In the genomic region with DNA sequence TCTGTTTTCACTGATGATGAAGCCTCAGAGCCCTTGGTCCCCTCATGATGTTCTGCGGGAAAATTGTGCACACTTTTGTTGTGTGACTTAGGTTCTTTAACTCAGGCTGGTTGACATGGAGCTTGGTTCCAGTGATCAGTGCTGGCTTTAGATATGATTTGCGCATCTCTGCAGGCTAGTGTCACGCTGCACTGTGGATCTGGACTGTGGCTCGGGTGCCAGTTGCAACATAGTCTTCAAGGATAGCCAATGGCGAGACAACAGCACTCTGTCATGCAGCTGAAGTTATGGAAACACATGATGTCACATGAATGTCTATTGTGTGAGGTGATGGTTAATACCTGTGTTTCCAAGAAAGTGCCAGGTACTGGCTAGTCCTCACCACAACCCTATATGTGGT, we compare ENCODE assay signal across 26 cellular contexts.
"Had no signal": no experiment of that assay in that cellular context is flagged by ENCODE, and none has a peak within 500 bp of the region (broad histone marks: within the 10 kb centered on the region; RNA-seq: fewer than 3 reads in every experiment).

No MANE protein-coding gene starts in this region.

- H3K9me3 ChIP-seq: ascending aorta, lower lobe of right lung, neutrophil, ovary, right lobe of liver had no signal

- H3K4me3 ChIP-seq: ascending aorta, heart right ventricle, lower lobe of right lung, ovary, psoas muscle, right lobe of liver, smooth muscle cell had no signal

- H3K27me3 ChIP-seq: ascending aorta, brain microvascular endothelial cell, heart right ventricle, ovary, right lobe of liver had no signal

- H3K27ac ChIP-seq: ascending aorta, brain microvascular endothelial cell, lower lobe of right lung, neutrophil, ovary, psoas muscle, WERI-Rb-1 had no signal

- H3K36me3 ChIP-seq: ascending aorta, brain microvascular endothelial cell, heart right ventricle, lower lobe of right lung, neutrophil, ovary, right lobe of liver, WERI-Rb-1 had no signal

- ATAC-seq: activated CD8-positive, alpha-beta memory T cell treated with anti-CD3 and anti-CD28 coated beads, Interleukin-2, amount 10 ng/mL, durations not matched to agents 7 days and 5 days; activated CD8-positive, alpha-beta T cell treated with anti-CD3 and anti-CD28 coated beads for 36 hours; activated naive CD4-positive, alpha-beta T cell treated with anti-CD3 and anti-CD28 coated beads, Interleukin-2, amount 50 U/mL, for 72 hours; esophagus mucosa; left colon; lower lobe of right lung; SK-N-SH treated with all-trans-retinoic acid at 6 μM for 48 hours; stimulated activated naive B cell treated with anti-CD40 and anti-IgM and Interleukin-4, amounts not matched to agents 10 μg/mL and 1 μg/mL and 100 μg/mL, for 72 hours had no signal

- DNase-seq: activated CD4-positive, alpha-beta T cell treated with anti-CD3 and anti-CD28 coated beads, Interleukin-2, amount 10 ng/mL, durations not matched to agents 7 days and 5 days; activated CD4-positive, CD25-positive, alpha-beta regulatory T cell treated with anti-CD3 and anti-CD28 coated beads, Interleukin-2, amount 50 U/mL, for 72 hours; activated CD8-positive, alpha-beta memory T cell treated with anti-CD3 and anti-CD28 coated beads, Interleukin-2, amount 10 ng/mL, durations not matched to agents 7 days and 5 days; activated CD8-positive, alpha-beta T cell treated with anti-CD3 and anti-CD28 coated beads for 36 hours; activated gamma-delta T cell treated with Interleukin-2 at 50 U/mL for 16 hours; activated T-cell treated with anti-CD3 and anti-CD28 coated beads for 4 hours; brain microvascular endothelial cell; central memory CD4-positive, alpha-beta T cell; effector memory CD4-positive, alpha-beta T cell; heart right ventricle; islet precursor cell; lower lobe of right lung; ovary; psoas muscle; right lobe of liver; stimulated activated CD4-positive, alpha-beta T cell treated with anti-CD3 and anti-CD28 coated beads, Interleukin-15, amount 100 ng/mL, for 24 hours; stimulated activated CD8-positive, alpha-beta memory T cell treated with anti-CD3 and anti-CD28 coated beads, Interleukin-4, amount 100 ng/mL, for 48 hours; stimulated activated naive B cell treated with anti-CD40 and anti-IgM and Interleukin-4, amounts not matched to agents 10 μg/mL and 1 μg/mL and 100 μg/mL, for 72 hours; WERI-Rb-1 had no signal

- H3K4me2 ChIP-seq: smooth muscle cell had no signal
